Comparison of ENCODE assay signal across 9 cellular contexts in genomic region chr7:33039905-33040292, GRCh38. TPM values are rescaled to one million over a fixed set of nuclear protein-coding genes. Genes with fewer than 3 reads are reported as not detected.
DNase-seq lines count a peak whose midpoint lies in the region; ATAC-seq, FAIRE-seq and TF ChIP-seq lines count a peak whose summit lies in the region.
"Had no signal": no experiment of that assay in that cellular context is flagged by ENCODE, and none has a peak within 500 bp of the region (broad histone marks: within the 10 kb centered on the region; RNA-seq: fewer than 3 reads in every experiment).

No MANE protein-coding gene starts in this region.

- H3K36me3 Mint-ChIP-seq in CD14-positive monocyte: peaks cover 0 to 2% of the 10 kb centered on the region in 2 donors

- H3K9me3 Mint-ChIP-seq in CD14-positive monocyte: no peaks in the 10 kb centered on the region

- BruUV-seq in Panc1 (replicated peaks; lab: Mats Ljungman, UMichigan): no TSS peak

- H3K4me1 ChIP-seq in Panc1 (ENCODE audit: control insufficient read depth, insufficient read depth, low read length) (peaks cover 49% of the 10 kb centered on the region), endocrine pancreas (ENCODE audit: control insufficient read depth, insufficient read depth, low read length) (peaks cover 29% of the 10 kb centered on the region), pancreas (peaks cover 28 to 47% (median 47%) of the 10 kb centered on the region in 3 donors)

- peak overlapping the region; percentile 61 to 89 (median 83) for H3K27ac Mint-ChIP-seq in CD14-positive monocyte

- intact Hi-C loops in CD14-positive monocyte (cut with micrococcal nuclease): no loop called here
- intact Hi-C loops in Panc1 (cut with micrococcal nuclease; ENCODE audit: unreplicated experiment): loop anchor here (10.0 kb wide), 1 partner anchor 85 kb away; the partner anchor contains the start of gene FKBP9
- intact Hi-C loops in pancreas (cut with DNase I): no loop called here

- in situ Hi-C loops in Panc1 (cut with HindIII; ENCODE audit: low pct_unique_long_range_greater_than_20kb, low sequenced_read_pairs): no loop called here

- H3K27me3 ChIP-seq in Panc1 (ENCODE audit: control insufficient read depth, insufficient read depth, low read length) (no peaks in the 10 kb centered on the region), endocrine pancreas (ENCODE audit: control insufficient read depth, insufficient read depth, low read length) (no peaks in the 10 kb centered on the region), pancreas (no peaks in the 10 kb centered on the region)

- no peaks in the 10 kb centered on the region for H3K9me3 ChIP-seq in Panc1 (ENCODE audit: control insufficient read depth, insufficient read depth, low read depth, low read length)
- H3K9me3 ChIP-seq in endocrine pancreas (ENCODE audit: control insufficient read depth, low read length): no peaks in the 10 kb centered on the region
- no peaks in the 10 kb centered on the region for H3K9me3 ChIP-seq in pancreas

- no peak for DNase-seq in CD14-positive monocyte (ENCODE audit: low spot score)
- no peak for DNase-seq in Panc1 (ENCODE audit: low read depth, low spot score)
- DNase-seq in pancreas: no peak
- no peak for DNase-seq in ureter (ENCODE audit: low spot score)
- DNase-seq in GM20000 (ENCODE audit: low spot score): no peak
- no peak for DNase-seq in mucosa of gallbladder (ENCODE audit: low spot score)
- DNase-seq: activated gamma-delta T cell treated with Interleukin-2 at 50 U/mL for 16 hours had no signal

- peak; percentile 78 for FAIRE-seq in pancreas (lab: Jason Lieb, UNC)

- H3K27me3 Mint-ChIP-seq in CD14-positive monocyte (ENCODE audit: low read depth in 3 of 3): no peaks in the 10 kb centered on the region

- H3K4me3 ChIP-seq in Panc1 (ENCODE audit: low read depth in 2 of 2, low read length in 2 of 2): peak overlapping the region; percentile 32 to 35
- peak overlapping the region; percentile 99 for H3K4me3 ChIP-seq in endocrine pancreas (ENCODE audit: control insufficient read depth, insufficient read depth, low read length)
- peak overlapping the region; percentile 2 to 40 (median 24) for H3K4me3 ChIP-seq in pancreas

- peaks cover 32% of the 10 kb centered on the region for H3K4me1 Mint-ChIP-seq in CD14-positive monocyte

- peak overlapping the region; percentile 91 for H3K9ac ChIP-seq in endocrine pancreas (ENCODE audit: control insufficient read depth, insufficient read depth, low read length)

- H3K36me3 ChIP-seq in Panc1 (ENCODE audit: control insufficient read depth, insufficient read depth, low read length): no peaks in the 10 kb centered on the region
- no peaks in the 10 kb centered on the region for H3K36me3 ChIP-seq in endocrine pancreas (ENCODE audit: control insufficient read depth, insufficient read depth, low read length)
- H3K36me3 ChIP-seq in pancreas: no peaks in the 10 kb centered on the region

- no peak for TF ChIP-seq CTCF in CD14-positive monocyte (IDR thresholded peaks at IDR 0.05)
- TF ChIP-seq CTCF in Panc1 (IDR thresholded peaks at IDR 0.05): no peak
- TF ChIP-seq CTCF in pancreas (IDR thresholded peaks at IDR 0.05): no peak
- no peak for TF ChIP-seq CTCF in GM20000 (IDR thresholded peaks at IDR 0.05; ENCODE audit: extremely low read depth, missing control alignments)

- ATAC-seq in Panc1 (no peak), pancreas (peak in 1 of 4 donors; percentile 40), HG03469 (IDR thresholded peaks at IDR 0.05; ENCODE audit: unreplicated experiment) (no peak)

- CTCF ChIA-PET in Panc1 (lab: Charles Lee): no interaction called here

- WGBS in pancreas, 2 donors: 0 to 8% methylated on average over 1 of the region's 1 CpG

- H3K4me3 Mint-ChIP-seq in CD14-positive monocyte: peak overlapping the region; percentile 60 to 91

- POLR2A ChIA-PET in Panc1 (lab: Charles Lee): no interaction called here

- H3K27ac ChIP-seq in Panc1 (ENCODE audit: low read length) (peak overlapping the region; percentile 55), pancreas (peak overlapping the region in 3 of 4 donors; percentile 4 to 92 (median 90))

RNA-seq across cellular contexts. Expression of gene NT5C3A, which starts 22.7 kb away (rescaled TPM):
- polyA plus RNA-seq in CD14-positive monocyte (10 to 100 TPM; 29.5 to 37.7 TPM), pancreas (10 to 100 TPM; 13.8 to 25.1 TPM)
- total RNA-seq in Panc1 (2021; ENCODE audit: unreplicated experiment) (29.1 TPM), pancreas (10 to 100 TPM; 15.6 to 30.3 (median 24.6) TPM), ureter (38.9 TPM), mucosa of gallbladder (45.6 TPM)
- 12.5 TPM for polyA plus RNA-seq in Panc1 (2012; ENCODE audit: insufficient read length)

Comparison
In these comparisons a context has a peak if more than half of its experiments do, and no peak if none do; other contexts are left out.
1. H3K4me3 ChIP-seq: peak in every context shown above with its lines; median percentile 99 in endocrine pancreas; 34 in Panc1; 24 in pancreas.